In genomic region chr6:137136065-137136464, GRCh38 we compare ENCODE assay signal across 16 cellular contexts. TPM values are rescaled to one million over a fixed set of nuclear protein-coding genes. Genes with fewer than 3 reads are reported as not detected.
DNase-seq lines count a peak whose midpoint lies in the region; ATAC-seq, FAIRE-seq and TF ChIP-seq lines count a peak whose summit lies in the region.
"Had no signal": no experiment of that assay in that cellular context is flagged by ENCODE, and none has a peak within 500 bp of the region (broad histone marks: within the 10 kb centered on the region; RNA-seq: fewer than 3 reads in every experiment).

No MANE protein-coding gene starts in this region.

- POLR2A ChIA-PET in PC-3 (lab: Charles Lee; ENCODE audit: unreplicated experiment) = no interaction called here
- POLR2A ChIA-PET in endothelial cell of umbilical vein (lab: Charles Lee) = no interaction called here

- no peaks in the 10 kb centered on the region for H3K27me3 ChIP-seq in PC-3 (ENCODE audit: low read length)
- H3K27me3 ChIP-seq in endothelial cell of umbilical vein (ENCODE audit: control insufficient read depth in 2 of 2, insufficient read depth in 2 of 2, low read length in 2 of 2) = peaks cover 0 to 3% of the 10 kb centered on the region in 2 experiments
- H3K27me3 ChIP-seq: BLaER1 treated with 17β-estradiol and CSF1 and Interleukin-3, amounts not matched to agents 10 nM and 100 nM; MG63 had no signal

- H3K36me3 ChIP-seq in PC-3 (ENCODE audit: low read depth, low read length) (no peaks in the 10 kb centered on the region), endothelial cell of umbilical vein (ENCODE audit: control insufficient read depth in 2 of 2, extremely low read depth in 1 of 2, insufficient read depth in 2 of 2, low read length in 2 of 2) (no peaks in the 10 kb centered on the region)
- H3K36me3 ChIP-seq: MG63, WERI-Rb-1 had no signal

- H3K9ac ChIP-seq in PC-3 (ENCODE audit: low read length) (no peak overlapping the region), endothelial cell of umbilical vein (replicated peaks; ENCODE audit: extremely low read depth, insufficient read depth, low read length) (no peak overlapping the region)
- H3K9ac ChIP-seq: BLaER1 treated with 17β-estradiol and CSF1 and Interleukin-3, amounts not matched to agents 10 nM and 100 nM had no signal

- dilution Hi-C loops in endothelial cell of umbilical vein (cut with MboI; ENCODE audit: extremely low pct_ligation_motif_present, low sequenced_read_pairs) = no loop called here

- H3K4me1 ChIP-seq in PC-3 (ENCODE audit: insufficient read depth, low read length) = no peaks in the 10 kb centered on the region
- H3K4me1 ChIP-seq in endothelial cell of umbilical vein (ENCODE audit: control insufficient read depth, extremely low read depth, insufficient read depth, low read length) = no peaks in the 10 kb centered on the region
- H3K4me1 ChIP-seq: BLaER1 treated with 17β-estradiol and CSF1 and Interleukin-3, amounts not matched to agents 10 nM and 100 nM had no signal

- ATAC-seq in PC-3 = no peak
- ATAC-seq in GM21423 (IDR thresholded peaks at IDR 0.05; ENCODE audit: unreplicated experiment) = no peak
- ATAC-seq in HG03097 (IDR thresholded peaks at IDR 0.05; ENCODE audit: low FRiP score, unreplicated experiment) = no peak
- ATAC-seq in GM18907 (IDR thresholded peaks at IDR 0.05; ENCODE audit: unreplicated experiment) = no peak

- no peak for TF ChIP-seq POLR2A in endothelial cell of umbilical vein (IDR thresholded peaks at IDR 0.05; ENCODE audit: low read depth, low read length)

- H3K9me1 ChIP-seq in endothelial cell of umbilical vein (replicated peaks; ENCODE audit: control insufficient read depth, extremely low read depth, insufficient read depth, low read length) = no peaks in the 10 kb centered on the region

- DNase-seq in ELR (ENCODE audit: low read depth) = peak; percentile 21
- peak; percentile 24 for DNase-seq in PC-3
- peak; percentile 48 for DNase-seq in endothelial cell of umbilical vein (ENCODE audit: low read depth, low spot score)
- no peak for DNase-seq in posterior cingulate gyrus
- DNase-seq: activated CD8-positive, alpha-beta memory T cell treated with anti-CD3 and anti-CD28 coated beads, Interleukin-2, amount 50 U/mL, for 4 hours; MG63; NCI-H2227 treated with DMSO at 0.1 percent for 48 hours; occipital lobe; RPMI8226; WERI-Rb-1 had no signal

- no peak overlapping the region for H2AFZ ChIP-seq in PC-3 (ENCODE audit: low read length)
- H2AFZ ChIP-seq in endothelial cell of umbilical vein (ENCODE audit: low read depth, low read length) = no peak overlapping the region

- BruUV-seq in PC-3 (replicated peaks; lab: Mats Ljungman, UMichigan) = no TSS peak
- BruUV-seq in endothelial cell of umbilical vein (replicated peaks; lab: Mats Ljungman, UMichigan) = no TSS peak

- H3K27ac ChIP-seq in 22Rv1 (no peak overlapping the region), PC-3 (ENCODE audit: low read length) (no peak overlapping the region), endothelial cell of umbilical vein (ENCODE audit: insufficient read depth, low read depth, low read length) (no peak overlapping the region)
- H3K27ac ChIP-seq: BLaER1 treated with 17β-estradiol and CSF1 and Interleukin-3, amounts not matched to agents 10 nM and 100 nM; WERI-Rb-1 had no signal

- H3F3A ChIP-seq in PC-3 (ENCODE audit: low read length, unreplicated experiment) = no peaks in the 10 kb centered on the region

- H3K9me3 ChIP-seq in PC-3 (ENCODE audit: low read length) (no peaks in the 10 kb centered on the region), endothelial cell of umbilical vein (replicated peaks; ENCODE audit: control insufficient read depth, insufficient read depth, low read length) (no peaks in the 10 kb centered on the region)

- H3K79me2 ChIP-seq in PC-3 (ENCODE audit: low read length) (no peaks in the 10 kb centered on the region), endothelial cell of umbilical vein (ENCODE audit: control insufficient read depth, insufficient read depth, low read length) (no peaks in the 10 kb centered on the region)

- TF ChIP-seq CTCF in 22Rv1 (IDR thresholded peaks at IDR 0.05) (peak; percentile 34), PC-3 (conservative IDR thresholded peaks at IDR 0.05; ENCODE audit: low read depth, low read length) (peak; percentile 43), endothelial cell of umbilical vein (IDR thresholded peaks at IDR 0.05; ENCODE audit: extremely low read depth in 1 of 2, insufficient read depth in 1 of 2, low read depth in 1 of 2, low read length in 2 of 2) (peak in 1 of 2 donors; percentile 16)

- no peak for FAIRE-seq in endothelial cell of umbilical vein (lab: Jason Lieb, UNC)

- no peaks in the 10 kb centered on the region for H4K20me1 ChIP-seq in PC-3 (ENCODE audit: low read length)
- H4K20me1 ChIP-seq in endothelial cell of umbilical vein (replicated peaks; ENCODE audit: control insufficient read depth, extremely low read depth, insufficient read depth, low read length) = no peaks in the 10 kb centered on the region
- H4K20me1 ChIP-seq: BLaER1 treated with 17β-estradiol and CSF1 and Interleukin-3, amounts not matched to agents 10 nM and 100 nM had no signal

- CTCF ChIA-PET in PC-3 (lab: Charles Lee) = interaction anchor here (0.7 kb wide), 1 partner anchor 93 kb away, joined by 3 read pairs; no protein-coding TSS in a partner anchor
- CTCF ChIA-PET in endothelial cell of umbilical vein (lab: Charles Lee) = interaction anchor here (1.6 to 2.3 kb wide), 2 partner anchors 178 to 279 kb away, joined by 5 to 30 read pairs; no protein-coding TSS in a partner anchor

- H3K4me2 ChIP-seq in PC-3 (ENCODE audit: low read length) = no peak overlapping the region
- H3K4me2 ChIP-seq in endothelial cell of umbilical vein (ENCODE audit: insufficient read depth, low read length) = no peak overlapping the region
- H3K4me2 ChIP-seq: BLaER1 treated with 17β-estradiol and CSF1 and Interleukin-3, amounts not matched to agents 10 nM and 100 nM had no signal

- intact Hi-C loops in PC-3 (cut with micrococcal nuclease) = no loop called here
- intact Hi-C loops in endothelial cell of umbilical vein (cut with micrococcal nuclease) = loop anchor here (1.0 to 5.0 kb wide), 3 partner anchors 136 to 505 kb away; no protein-coding TSS in a partner anchor
- intact Hi-C loops in posterior cingulate gyrus (cut with DNase I) = no loop called here

- no peaks in the 10 kb centered on the region for H3K9me2 ChIP-seq in PC-3 (replicated peaks; ENCODE audit: low read length)

- H3K4me3 ChIP-seq in PC-3 (ENCODE audit: low read length) (no peak overlapping the region), endothelial cell of umbilical vein (replicated peaks in 1 of 3; ENCODE audit: insufficient read depth in 1 of 3, low read depth in 1 of 3, low read length in 3 of 3) (no peak overlapping the region)
- H3K4me3 ChIP-seq: BLaER1 treated with 17β-estradiol and CSF1 and Interleukin-3, amounts not matched to agents 10 nM and 100 nM; MG63 had no signal

TF ChIP-seq in endothelial cell of umbilical vein, 7 proteins besides CTCF, POLR2A, EP300 and RAD21:
- no peak for TF ChIP-seq EZH2 (IDR thresholded peaks at IDR 0.05; ENCODE audit: borderline replicate concordance, low read depth, low read length, severe bottlenecking)
- no peak for TF ChIP-seq GATA2 (IDR thresholded peaks at IDR 0.05; ENCODE audit: insufficient read depth, insufficient read length, low read depth, low read length)
- TF ChIP-seq, protein P1, sequence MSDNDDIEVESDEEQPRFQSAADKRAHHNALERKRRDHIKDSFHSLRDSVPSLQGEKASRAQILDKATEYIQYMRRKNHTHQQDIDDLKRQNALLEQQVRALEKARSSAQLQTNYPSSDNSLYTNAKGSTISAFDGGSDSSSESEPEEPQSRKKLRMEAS (IDR thresholded peaks at IDR 0.05; ENCODE audit: insufficient read depth, insufficient read length) = no peak
- TF ChIP-seq FOS (IDR thresholded peaks at IDR 0.05; ENCODE audit: borderline replicate concordance, insufficient read depth, low read length) = no peak
- no peak for TF ChIP-seq MYC (IDR thresholded peaks at IDR 0.05; ENCODE audit: low read depth, low read length)
- no peak for TF ChIP-seq POLR2AphosphoS5 (IDR thresholded peaks at IDR 0.05; ENCODE audit: insufficient read depth, low read depth, low read length)
- no peak for TF ChIP-seq JUN (IDR thresholded peaks at IDR 0.05; ENCODE audit: borderline replicate concordance, insufficient read depth, insufficient read length, low read depth)
TF ChIP-seq in endothelial cell of umbilical vein: peak in this region for 0.

RNA-seq across cellular contexts. Expression of gene IL22RA2, which starts 37.4 kb away (rescaled TPM):
- not detected in 2 replicates for total RNA-seq in PC-3 (2014; rRNA removed)
- total RNA-seq in endothelial cell of umbilical vein = not detected in 2 replicates
- polyA plus RNA-seq in endothelial cell of umbilical vein = not detected in 2 replicates
- polyA plus RNA-seq in endothelial cell of umbilical vein (2011; cell fraction: cytosol; rRNA removed) = not detected in 2 replicates
- polyA plus RNA-seq in endothelial cell of umbilical vein (2011; cell fraction: nucleus; rRNA removed) = not detected in 2 replicates
- not detected in 2 replicates for polyA plus RNA-seq in endothelial cell of umbilical vein (2012)
- polyA minus RNA-seq in endothelial cell of umbilical vein = not detected in 2 replicates
- not detected for polyA minus RNA-seq in endothelial cell of umbilical vein (2011; cell fraction: cytosol; rRNA and poly(A)+ RNA removed)
- not detected in 2 replicates for polyA minus RNA-seq in endothelial cell of umbilical vein (2011; cell fraction: nucleus; rRNA and poly(A)+ RNA removed)
- total RNA-seq: glomerular endothelial cell, occipital lobe had no signal

Comparison
In these comparisons a context has a peak if more than half of its experiments do, and no peak if none do; other contexts are left out.
1. DNase-seq: peak in ELR (single experiment), PC-3 (single experiment) and endothelial cell of umbilical vein (single experiment); none in posterior cingulate gyrus (0 of 10).